In the genomic region with DNA sequence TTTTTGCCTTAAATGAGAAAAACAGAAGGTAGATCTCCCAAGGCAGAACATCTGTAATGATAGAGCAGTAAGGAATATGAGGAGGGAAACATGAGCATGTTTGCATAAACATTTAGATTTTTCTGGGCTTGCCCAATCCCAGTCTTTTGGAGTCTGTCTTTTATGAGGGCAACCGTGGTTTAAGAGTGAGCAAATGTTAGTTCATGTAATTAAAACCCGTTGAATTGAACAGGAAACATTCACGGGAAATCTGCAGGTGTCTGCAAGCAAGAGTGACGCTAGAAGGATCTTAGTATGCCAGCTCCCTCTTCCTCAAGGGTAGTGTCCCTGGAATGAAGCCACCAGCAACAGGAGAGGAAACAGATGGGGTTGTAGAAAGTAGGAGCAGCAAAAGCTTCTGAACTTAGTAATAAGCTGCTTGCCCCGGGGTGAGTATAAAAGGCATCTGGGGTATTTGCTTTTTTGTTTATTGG, we compare ENCODE assay signal across 1 cellular context.
TF ChIP-seq lines count a peak whose summit lies in the region.

No MANE protein-coding gene starts in this region.

TF ChIP-seq in GM23338, 12 proteins besides CTCF, POLR2A, EP300 and RAD21 (continued from another document):
- TF ChIP-seq, protein P1, sequence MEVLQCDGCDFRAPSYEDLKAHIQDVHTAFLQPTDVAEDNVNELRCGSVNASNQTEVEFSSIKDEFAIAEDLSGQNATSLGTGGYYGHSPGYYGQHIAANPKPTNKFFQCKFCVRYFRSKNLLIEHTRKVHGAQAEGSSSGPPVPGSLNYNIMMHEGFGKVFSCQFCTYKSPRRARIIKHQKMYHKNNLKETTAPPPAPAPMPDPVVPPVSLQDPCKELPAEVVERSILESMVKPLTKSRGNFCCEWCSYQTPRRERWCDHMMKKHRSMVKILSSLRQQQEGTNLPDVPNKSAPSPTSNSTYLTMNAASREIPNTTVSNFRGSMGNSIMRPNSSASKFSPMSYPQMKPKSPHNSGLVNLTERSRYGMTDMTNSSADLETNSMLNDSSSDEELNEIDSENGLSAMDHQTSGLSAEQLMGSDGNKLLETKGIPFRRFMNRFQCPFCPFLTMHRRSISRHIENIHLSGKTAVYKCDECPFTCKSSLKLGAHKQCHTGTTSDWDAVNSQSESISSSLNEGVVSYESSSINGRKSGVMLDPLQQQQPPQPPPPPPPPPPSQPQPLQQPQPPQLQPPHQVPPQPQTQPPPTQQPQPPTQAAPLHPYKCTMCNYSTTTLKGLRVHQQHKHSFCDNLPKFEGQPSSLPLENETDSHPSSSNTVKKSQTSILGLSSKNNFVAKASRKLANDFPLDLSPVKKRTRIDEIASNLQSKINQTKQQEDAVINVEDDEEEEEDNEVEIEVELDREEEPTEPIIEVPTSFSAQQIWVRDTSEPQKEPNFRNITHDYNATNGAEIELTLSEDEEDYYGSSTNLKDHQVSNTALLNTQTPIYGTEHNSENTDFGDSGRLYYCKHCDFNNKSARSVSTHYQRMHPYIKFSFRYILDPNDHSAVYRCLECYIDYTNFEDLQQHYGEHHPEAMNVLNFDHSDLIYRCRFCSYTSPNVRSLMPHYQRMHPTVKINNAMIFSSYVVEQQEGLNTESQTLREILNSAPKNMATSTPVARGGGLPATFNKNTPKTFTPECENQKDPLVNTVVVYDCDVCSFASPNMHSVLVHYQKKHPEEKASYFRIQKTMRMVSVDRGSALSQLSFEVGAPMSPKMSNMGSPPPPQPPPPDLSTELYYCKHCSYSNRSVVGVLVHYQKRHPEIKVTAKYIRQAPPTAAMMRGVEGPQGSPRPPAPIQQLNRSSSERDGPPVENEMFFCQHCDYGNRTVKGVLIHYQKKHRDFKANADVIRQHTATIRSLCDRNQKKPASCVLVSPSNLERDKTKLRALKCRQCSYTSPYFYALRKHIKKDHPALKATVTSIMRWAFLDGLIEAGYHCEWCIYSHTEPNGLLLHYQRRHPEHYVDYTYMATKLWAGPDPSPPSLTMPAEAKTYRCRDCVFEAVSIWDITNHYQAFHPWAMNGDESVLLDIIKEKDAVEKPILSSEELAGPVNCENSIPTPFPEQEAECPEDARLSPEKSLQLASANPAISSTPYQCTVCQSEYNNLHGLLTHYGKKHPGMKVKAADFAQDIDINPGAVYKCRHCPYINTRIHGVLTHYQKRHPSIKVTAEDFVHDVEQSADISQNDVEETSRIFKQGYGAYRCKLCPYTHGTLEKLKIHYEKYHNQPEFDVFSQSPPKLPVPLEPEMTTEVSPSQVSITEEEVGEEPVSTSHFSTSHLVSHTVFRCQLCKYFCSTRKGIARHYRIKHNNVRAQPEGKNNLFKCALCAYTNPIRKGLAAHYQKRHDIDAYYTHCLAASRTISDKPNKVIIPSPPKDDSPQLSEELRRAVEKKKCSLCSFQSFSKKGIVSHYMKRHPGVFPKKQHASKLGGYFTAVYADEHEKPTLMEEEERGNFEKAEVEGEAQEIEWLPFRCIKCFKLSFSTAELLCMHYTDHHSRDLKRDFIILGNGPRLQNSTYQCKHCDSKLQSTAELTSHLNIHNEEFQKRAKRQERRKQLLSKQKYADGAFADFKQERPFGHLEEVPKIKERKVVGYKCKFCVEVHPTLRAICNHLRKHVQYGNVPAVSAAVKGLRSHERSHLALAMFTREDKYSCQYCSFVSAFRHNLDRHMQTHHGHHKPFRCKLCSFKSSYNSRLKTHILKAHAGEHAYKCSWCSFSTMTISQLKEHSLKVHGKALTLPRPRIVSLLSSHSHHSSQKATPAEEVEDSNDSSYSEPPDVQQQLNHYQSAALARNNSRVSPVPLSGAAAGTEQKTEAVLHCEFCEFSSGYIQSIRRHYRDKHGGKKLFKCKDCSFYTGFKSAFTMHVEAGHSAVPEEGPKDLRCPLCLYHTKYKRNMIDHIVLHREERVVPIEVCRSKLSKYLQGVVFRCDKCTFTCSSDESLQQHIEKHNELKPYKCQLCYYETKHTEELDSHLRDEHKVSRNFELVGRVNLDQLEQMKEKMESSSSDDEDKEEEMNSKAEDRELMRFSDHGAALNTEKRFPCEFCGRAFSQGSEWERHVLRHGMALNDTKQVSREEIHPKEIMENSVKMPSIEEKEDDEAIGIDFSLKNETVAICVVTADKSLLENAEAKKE (CRISPR knock-in tag; IDR thresholded peaks at IDR 0.05): no peak
- TF ChIP-seq EZH2 (IDR thresholded peaks at IDR 0.05; ENCODE audit: low read depth, unreplicated experiment): no peak
- TF ChIP-seq ZNF331 (CRISPR knock-in tag; IDR thresholded peaks at IDR 0.05; ENCODE audit: low read depth): no peak
- no peak for TF ChIP-seq ZNF114 (CRISPR knock-in tag; IDR thresholded peaks at IDR 0.05)
